In the genomic region with DNA sequence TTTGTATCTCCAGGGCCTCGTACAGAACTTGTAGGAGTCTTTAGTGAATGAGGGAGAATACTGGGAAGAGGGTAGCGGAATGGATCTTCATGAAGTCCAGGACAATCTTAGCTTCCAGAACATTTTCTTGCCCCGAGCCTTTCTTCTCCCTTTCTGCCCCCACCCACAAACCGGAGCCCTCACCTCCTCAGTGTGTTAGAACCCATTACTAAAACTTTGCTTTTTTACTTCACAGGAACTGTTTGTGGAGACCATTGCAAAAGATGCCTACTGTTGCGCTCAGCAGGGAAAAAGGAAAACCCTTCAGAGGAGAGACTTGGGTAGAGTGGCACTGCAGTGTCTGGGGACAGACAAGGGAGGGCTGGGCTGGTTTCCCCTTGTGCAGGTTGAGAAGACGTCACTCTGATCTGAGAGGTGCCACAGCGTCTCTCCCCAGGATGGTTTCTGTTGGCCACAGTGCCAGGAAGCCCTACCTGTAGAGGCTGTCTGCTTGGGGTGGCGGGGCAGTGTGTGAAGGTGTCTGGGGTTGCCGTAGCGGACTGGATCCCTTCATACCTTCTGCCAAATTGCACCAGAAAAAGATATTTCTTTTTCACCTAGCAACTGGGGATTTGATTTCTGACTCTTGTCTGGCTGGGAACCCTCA, we compare ENCODE assay signal across 8 cellular contexts. TPM values are rescaled to one million over a fixed set of nuclear protein-coding genes. Genes with fewer than 3 reads are reported as not detected.
DNase-seq lines count a peak whose midpoint lies in the region; ATAC-seq and TF ChIP-seq lines count a peak whose summit lies in the region.

No MANE protein-coding gene starts in this region.

- H3K9me3 Mint-ChIP-seq in activated CD8-positive, alpha-beta T cell treated with anti-CD3 and anti-CD28 coated beads, Interleukin-2, amount 10 ng/mL, durations not matched to agents 7 days and 5 days (ENCODE audit: insufficient read depth) = peaks cover 5% of the 10 kb centered on the region
- H3K9me3 Mint-ChIP-seq in stimulated activated naive CD8-positive, alpha-beta T cell treated with anti-CD3 and anti-CD28 coated beads, Interleukin-15, amount 100 ng/mL, for 72 hours = peaks cover 0 to 7% of the 10 kb centered on the region in 2 donors

- peaks cover 4% of the 10 kb centered on the region for H3F3A ChIP-seq in SK-N-SH (replicated peaks; ENCODE audit: insufficient read depth)

- POLR2A ChIA-PET in SK-N-SH (lab: Yijun Ruan, JAX) = no interaction called here
- POLR2A ChIA-PET in activated CD8-positive, alpha-beta T cell treated with anti-CD3 and anti-CD28 coated beads, Interleukin-2, amount 10 ng/mL, durations not matched to agents 7 days and 5 days (lab: Charles Lee) = no interaction called here

- peak overlapping the region; percentile 93 for H3K27ac Mint-ChIP-seq in activated CD8-positive, alpha-beta T cell treated with anti-CD3 and anti-CD28 coated beads, Interleukin-2, amount 10 ng/mL, durations not matched to agents 7 days and 5 days
- H3K27ac Mint-ChIP-seq in stimulated activated naive CD8-positive, alpha-beta T cell treated with anti-CD3 and anti-CD28 coated beads, Interleukin-15, amount 100 ng/mL, for 72 hours = peak overlapping the region; percentile 71 to 77

- no peak for TF ChIP-seq RAD21 in SK-N-SH (IDR thresholded peaks at IDR 0.05; ENCODE audit: low read length)

- H2AFZ ChIP-seq in SK-N-SH (ENCODE audit: low read depth) (peak overlapping the region; percentile 95), hepatocyte (peak overlapping the region; percentile 85)

- DNase-seq in SK-N-SH (no peak), hepatocyte (ENCODE audit: low spot score) (no peak), amniotic stem cell (lab: John Stamatoyannopoulos, UW) (no peak), NCI-H82 treated with DMSO at 0.1 percent for 48 hours (lab: John Stamatoyannopoulos, UW; ENCODE audit: unreplicated experiment) (no peak)
- DNase-seq in activated CD8-positive, alpha-beta T cell treated with anti-CD3 and anti-CD28 coated beads, Interleukin-2, amount 10 ng/mL, durations not matched to agents 7 days and 5 days = peak; percentile 33
- peak in 1 of 2 donors; percentile 15 for DNase-seq in stimulated activated naive CD8-positive, alpha-beta T cell treated with anti-CD3 and anti-CD28 coated beads, Interleukin-15, amount 100 ng/mL, for 72 hours

- peaks cover 46% of the 10 kb centered on the region for H3K4me1 Mint-ChIP-seq in activated CD8-positive, alpha-beta T cell treated with anti-CD3 and anti-CD28 coated beads, Interleukin-2, amount 10 ng/mL, durations not matched to agents 7 days and 5 days (ENCODE audit: low read depth)
- H3K4me1 Mint-ChIP-seq in stimulated activated naive CD8-positive, alpha-beta T cell treated with anti-CD3 and anti-CD28 coated beads, Interleukin-15, amount 100 ng/mL, for 72 hours = peaks cover 75% of the 10 kb centered on the region

- TF ChIP-seq EP300 in SK-N-SH (IDR thresholded peaks at IDR 0.05; ENCODE audit: borderline replicate concordance in 1 of 2, low read depth in 1 of 2, low read length in 1 of 2) = no peak

- H4K20me1 ChIP-seq in SK-N-SH (ENCODE audit: insufficient read depth) (no peaks in the 10 kb centered on the region), hepatocyte (ENCODE audit: insufficient read depth, poor library complexity, severe bottlenecking) (no peaks in the 10 kb centered on the region)

- H3K36me3 ChIP-seq in SK-N-SH (replicated peaks in 1 of 2; ENCODE audit: control insufficient read depth in 1 of 2, insufficient read depth in 2 of 2, low read length in 1 of 2) (peaks cover 0 to 2% of the 10 kb centered on the region in 2 experiments), hepatocyte (replicated peaks; ENCODE audit: insufficient read depth, low read depth) (no peaks in the 10 kb centered on the region)

- H3K27me3 ChIP-seq in SK-N-SH (ENCODE audit: insufficient read depth) (no peaks in the 10 kb centered on the region), hepatocyte (no peaks in the 10 kb centered on the region)

- ATAC-seq in SK-N-SH treated with all-trans-retinoic acid at 6 μM for 48 hours (no peak), GM18868 (IDR thresholded peaks at IDR 0.05; ENCODE audit: unreplicated experiment) (no peak)
- ATAC-seq in activated CD8-positive, alpha-beta T cell treated with anti-CD3 and anti-CD28 coated beads, Interleukin-2, amount 10 ng/mL, durations not matched to agents 7 days and 5 days = no peak
- ATAC-seq in stimulated activated naive CD8-positive, alpha-beta T cell treated with anti-CD3 and anti-CD28 coated beads, Interleukin-15, amount 100 ng/mL, for 72 hours = no peak

- WGBS in SK-N-SH (ENCODE audit: low lambda C conversion rate) = 78% methylated on average over 8 of the region's 10 CpGs
- WGBS in hepatocyte (ENCODE audit: low lambda C conversion rate, missing lambda C conversion rate) = 95% methylated on average over 10 of the region's 10 CpGs

- H3K4me2 ChIP-seq in SK-N-SH = peak overlapping the region; percentile 71
- H3K4me2 ChIP-seq in hepatocyte = peak overlapping the region; percentile 87

- no peak for TF ChIP-seq CTCF in SK-N-SH (IDR thresholded peaks at IDR 0.05)
- TF ChIP-seq CTCF in hepatocyte (IDR thresholded peaks at IDR 0.05; ENCODE audit: poor library complexity) = no peak

- CTCF ChIA-PET in SK-N-SH (lab: Yijun Ruan, JAX) = no interaction called here
- CTCF ChIA-PET in activated CD8-positive, alpha-beta T cell treated with anti-CD3 and anti-CD28 coated beads, Interleukin-2, amount 10 ng/mL, durations not matched to agents 7 days and 5 days (lab: Charles Lee) = no interaction called here

- peak overlapping the region; percentile 67; the same call in 1 of the 2 replicates for H3K9ac ChIP-seq in SK-N-SH

- H3K4me3 Mint-ChIP-seq in activated CD8-positive, alpha-beta T cell treated with anti-CD3 and anti-CD28 coated beads, Interleukin-2, amount 10 ng/mL, durations not matched to agents 7 days and 5 days = peak overlapping the region; percentile 80
- peak overlapping the region; percentile 73 to 79 for H3K4me3 Mint-ChIP-seq in stimulated activated naive CD8-positive, alpha-beta T cell treated with anti-CD3 and anti-CD28 coated beads, Interleukin-15, amount 100 ng/mL, for 72 hours

- no peaks in the 10 kb centered on the region for H3K27me3 Mint-ChIP-seq in activated CD8-positive, alpha-beta T cell treated with anti-CD3 and anti-CD28 coated beads, Interleukin-2, amount 10 ng/mL, durations not matched to agents 7 days and 5 days (ENCODE audit: low read depth)
- H3K27me3 Mint-ChIP-seq in stimulated activated naive CD8-positive, alpha-beta T cell treated with anti-CD3 and anti-CD28 coated beads, Interleukin-15, amount 100 ng/mL, for 72 hours = no peaks in the 10 kb centered on the region

- peaks cover 0 to 8% of the 10 kb centered on the region in 2 experiments; a peak in 2 of 4 replicates for H3K4me1 ChIP-seq in SK-N-SH (ENCODE audit: control insufficient read depth in 1 of 2, insufficient read depth in 2 of 2, low read depth in 1 of 2, low read length in 1 of 2)
- H3K4me1 ChIP-seq in hepatocyte (ENCODE audit: insufficient read depth) = no peaks in the 10 kb centered on the region

- H3K9me3 ChIP-seq in SK-N-SH = no peaks in the 10 kb centered on the region
- H3K9me3 ChIP-seq in hepatocyte (ENCODE audit: low read depth) = no peaks in the 10 kb centered on the region

- no peaks in the 10 kb centered on the region for H3K9me2 ChIP-seq in SK-N-SH
- H3K9me2 ChIP-seq in hepatocyte (replicated peaks; ENCODE audit: insufficient read depth) = no peaks in the 10 kb centered on the region

- peaks cover 56% of the 10 kb centered on the region for H3K36me3 Mint-ChIP-seq in activated CD8-positive, alpha-beta T cell treated with anti-CD3 and anti-CD28 coated beads, Interleukin-2, amount 10 ng/mL, durations not matched to agents 7 days and 5 days (ENCODE audit: low read depth)

- H3K79me2 ChIP-seq in SK-N-SH (ENCODE audit: insufficient read depth) (no peaks in the 10 kb centered on the region), hepatocyte (peaks cover 2% of the 10 kb centered on the region)

- H3K27ac ChIP-seq in SK-N-SH (ENCODE audit: low read depth in 2 of 2, low read length in 1 of 2) (peak overlapping the region in 1 of 2 experiments; percentile 22; a peak in 1 of 4 replicates), hepatocyte (peak overlapping the region; percentile 95)

- H3K4me3 ChIP-seq in SK-N-SH (ENCODE audit: low read depth in 2 of 2, low read length in 1 of 2) = peak overlapping the region; percentile 62 to 68
- H3K4me3 ChIP-seq in hepatocyte = peak overlapping the region; percentile 20

TF ChIP-seq in SK-N-SH, 30 proteins besides CTCF, POLR2A, EP300 and RAD21:
- TF ChIP-seq RXRA (IDR thresholded peaks at IDR 0.05; ENCODE audit: borderline replicate concordance, low read depth) = no peak
- no peak for TF ChIP-seq TCF12 (IDR thresholded peaks at IDR 0.05)
- TF ChIP-seq GATA2 (CRISPR knock-in tag; IDR thresholded peaks at IDR 0.05) = no peak

TF ChIP-seq in SK-N-SH treated with all-trans-retinoic acid at 6 μM for 48 hours, 23 proteins besides CTCF, POLR2A, EP300 and RAD21 (continues in another document):
- TF ChIP-seq TCF4 (CRISPR knock-in tag; IDR thresholded peaks at IDR 0.05; ENCODE audit: borderline replicate concordance) = no peak
- TF ChIP-seq ZNF8 (CRISPR knock-in tag; IDR thresholded peaks at IDR 0.05) = no peak
- no peak for TF ChIP-seq ZFP3 (CRISPR knock-in tag; IDR thresholded peaks at IDR 0.05)
- no peak for TF ChIP-seq ISL1 (CRISPR knock-in tag; IDR thresholded peaks at IDR 0.05)
- no peak for TF ChIP-seq CSDC2 (CRISPR knock-in tag; IDR thresholded peaks at IDR 0.05)
- no peak for TF ChIP-seq ZNF70 (CRISPR knock-in tag; IDR thresholded peaks at IDR 0.05)
- no peak for TF ChIP-seq PPARA (CRISPR knock-in tag; IDR thresholded peaks at IDR 0.05; ENCODE audit: borderline replicate concordance)
- TF ChIP-seq, protein P1, sequence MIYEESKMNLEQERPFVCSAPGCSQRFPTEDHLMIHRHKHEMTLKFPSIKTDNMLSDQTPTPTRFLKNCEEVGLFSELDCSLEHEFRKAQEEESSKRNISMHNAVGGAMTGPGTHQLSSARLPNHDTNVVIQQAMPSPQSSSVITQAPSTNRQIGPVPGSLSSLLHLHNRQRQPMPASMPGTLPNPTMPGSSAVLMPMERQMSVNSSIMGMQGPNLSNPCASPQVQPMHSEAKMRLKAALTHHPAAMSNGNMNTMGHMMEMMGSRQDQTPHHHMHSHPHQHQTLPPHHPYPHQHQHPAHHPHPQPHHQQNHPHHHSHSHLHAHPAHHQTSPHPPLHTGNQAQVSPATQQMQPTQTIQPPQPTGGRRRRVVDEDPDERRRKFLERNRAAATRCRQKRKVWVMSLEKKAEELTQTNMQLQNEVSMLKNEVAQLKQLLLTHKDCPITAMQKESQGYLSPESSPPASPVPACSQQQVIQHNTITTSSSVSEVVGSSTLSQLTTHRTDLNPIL (CRISPR knock-in tag; IDR thresholded peaks at IDR 0.05; ENCODE audit: low read depth) = no peak
- TF ChIP-seq ARNTL (CRISPR knock-in tag; IDR thresholded peaks at IDR 0.05; ENCODE audit: borderline replicate concordance, low read depth) = no peak
- TF ChIP-seq GLIS3 (CRISPR knock-in tag; IDR thresholded peaks at IDR 0.05) = no peak

RNA-seq across cellular contexts. Expression of a gene that starts 0.8 kb away (rescaled TPM):
- 34.2 and 42.1 TPM in 2 replicates for polyA plus RNA-seq in SK-N-SH (2012; rRNA removed)
- 39.7 and 42.9 TPM in 2 replicates for polyA plus RNA-seq in SK-N-SH (2012; cell fraction: cytosol; rRNA removed)
- 13.4 and 20.3 TPM in 2 replicates for polyA plus RNA-seq in SK-N-SH (2012; cell fraction: nucleus; rRNA removed)
- total RNA-seq in activated CD8-positive, alpha-beta T cell treated with anti-CD3 and anti-CD28 coated beads, Interleukin-2, amount 10 ng/mL, durations not matched to agents 7 days and 5 days = 10 to 100 TPM; 44.5 to 45.7 TPM
- 20.8 and 28.4 TPM in 2 replicates for total RNA-seq in hepatocyte
- polyA plus RNA-seq in hepatocyte = 159 and 160 TPM in 2 replicates
